Comparison of ENCODE assay signal across 16 cellular contexts in genomic region chr9:127035423-127035822, GRCh38.
DNase-seq lines count a peak whose midpoint lies in the region; ATAC-seq and TF ChIP-seq lines count a peak whose summit lies in the region.
"Had no signal": no experiment of that assay in that cellular context is flagged by ENCODE, and none has a peak within 500 bp of the region (broad histone marks: within the 10 kb centered on the region; RNA-seq: fewer than 3 reads in every experiment).

No MANE protein-coding gene starts in this region.

- H3K9me3 Mint-ChIP-seq in chondrocyte (ENCODE audit: low read depth) = no peaks in the 10 kb centered on the region
- H3K9me3 Mint-ChIP-seq: memory B cell had no signal

- H3K4me3 Mint-ChIP-seq in chondrocyte (ENCODE audit: unreplicated experiment) = no peak overlapping the region
- H3K4me3 Mint-ChIP-seq: activated CD8-positive, alpha-beta memory T cell treated with anti-CD3 and anti-CD28 coated beads, Interleukin-2, amount 10 ng/mL, durations not matched to agents 7 days and 5 days; memory B cell had no signal

- H3K4me3 ChIP-seq in ovary = no peak overlapping the region
- no peak overlapping the region for H3K4me3 ChIP-seq in upper lobe of left lung

- H3K27ac ChIP-seq in ovary (peak overlapping the region in 1 of 2 donors; percentile 83), upper lobe of left lung (peak overlapping the region; percentile 35 to 56 (median 46))
- H3K27ac ChIP-seq: C4-2B had no signal

- 19 to 32% (median 22%) methylated on average over 4 of the region's 4 CpGs for WGBS in ovary, 3 donors
- 81 to 87% methylated on average over 4 of the region's 4 CpGs for WGBS in upper lobe of left lung, 2 donors

- H3K27me3 ChIP-seq in ovary = no peaks in the 10 kb centered on the region
- H3K27me3 ChIP-seq in upper lobe of left lung = no peaks in the 10 kb centered on the region

- peaks cover 26% of the 10 kb centered on the region for H3K4me1 Mint-ChIP-seq in chondrocyte (ENCODE audit: low read depth)
- H3K4me1 Mint-ChIP-seq: activated CD8-positive, alpha-beta memory T cell treated with anti-CD3 and anti-CD28 coated beads, Interleukin-2, amount 10 ng/mL, durations not matched to agents 7 days and 5 days; memory B cell had no signal

- ATAC-seq in Right ventricle myocardium superior (ENCODE audit: poor library complexity) = peak; percentile 87
- ATAC-seq in upper lobe of left lung (ENCODE audit: low FRiP score in 2 of 2) = peak; percentile 57 to 59
- no peak for ATAC-seq in GM18868 (IDR thresholded peaks at IDR 0.05; ENCODE audit: unreplicated experiment)
- ATAC-seq: activated CD8-positive, alpha-beta memory T cell treated with anti-CD3 and anti-CD28 coated beads, Interleukin-2, amount 10 ng/mL, durations not matched to agents 7 days and 5 days had no signal

- TF ChIP-seq EP300 in ovary (IDR thresholded peaks at IDR 0.05) (peak; percentile 44), upper lobe of left lung (IDR thresholded peaks at IDR 0.05) (no peak)

- peak; percentile 16 for TF ChIP-seq POLR2A in ovary (IDR thresholded peaks at IDR 0.05)
- no peak for TF ChIP-seq POLR2A in upper lobe of left lung (IDR thresholded peaks at IDR 0.05)

- no peaks in the 10 kb centered on the region for H3K36me3 ChIP-seq in ovary
- H3K36me3 ChIP-seq in upper lobe of left lung = no peaks in the 10 kb centered on the region

- peak overlapping the region; percentile 76 for H3K27ac Mint-ChIP-seq in chondrocyte (ENCODE audit: unreplicated experiment)
- H3K27ac Mint-ChIP-seq: activated CD8-positive, alpha-beta memory T cell treated with anti-CD3 and anti-CD28 coated beads, Interleukin-2, amount 10 ng/mL, durations not matched to agents 7 days and 5 days; memory B cell had no signal

- DNase-seq in chondrocyte (ENCODE audit: low spot score) (no peak), Right ventricle myocardium superior (peak; percentile 75), ovary (peak; percentile 80 to 93 (median 86)), upper lobe of left lung (no peak), GM19238 (ENCODE audit: insufficient read length, low spot score) (no peak), T-helper 9 cell (no peak), Ammon's horn (ENCODE audit: low spot score) (no peak)
- DNase-seq: activated CD4-positive, CD25-positive, alpha-beta regulatory T cell; activated CD8-positive, alpha-beta memory T cell treated with anti-CD3 and anti-CD28 coated beads, Interleukin-2, amount 10 ng/mL, durations not matched to agents 7 days and 5 days; activated naive CD4-positive, alpha-beta T cell; NCI-H1930; NCI-H69; T-helper 1 cell had no signal

- TF ChIP-seq CTCF in chondrocyte (IDR thresholded peaks at IDR 0.05) (no peak), ovary (IDR thresholded peaks at IDR 0.05) (no peak), upper lobe of left lung (IDR thresholded peaks at IDR 0.05) (no peak)

- H3K27me3 Mint-ChIP-seq in chondrocyte (ENCODE audit: low read depth) = no peaks in the 10 kb centered on the region
- H3K27me3 Mint-ChIP-seq: activated CD8-positive, alpha-beta memory T cell treated with anti-CD3 and anti-CD28 coated beads, Interleukin-2, amount 10 ng/mL, durations not matched to agents 7 days and 5 days; memory B cell had no signal

- peaks cover 16% of the 10 kb centered on the region for H3K4me1 ChIP-seq in ovary (ENCODE audit: insufficient read depth)
- peaks cover 0 to 4% (median 2%) of the 10 kb centered on the region in 4 donors for H3K4me1 ChIP-seq in upper lobe of left lung

- H3K9me3 ChIP-seq in ovary (no peaks in the 10 kb centered on the region), upper lobe of left lung (no peaks in the 10 kb centered on the region)

- intact Hi-C loops in Right ventricle myocardium superior (cut with DNase I) = no loop called here
- intact Hi-C loops in ovary (cut with DNase I) = no loop called here

- no peaks in the 10 kb centered on the region for H3K36me3 Mint-ChIP-seq in chondrocyte (ENCODE audit: low read depth)
- H3K36me3 Mint-ChIP-seq: activated CD8-positive, alpha-beta memory T cell treated with anti-CD3 and anti-CD28 coated beads, Interleukin-2, amount 10 ng/mL, durations not matched to agents 7 days and 5 days had no signal

Comparison
In these comparisons a context has a peak if more than half of its experiments do, and no peak if none do; other contexts are left out.
1. DNase-seq: peak in Right ventricle myocardium superior (single experiment) and ovary (5 of 5); none in chondrocyte (single experiment), upper lobe of left lung (0 of 2), GM19238 (single experiment), T-helper 9 cell (single experiment) and Ammon's horn (single experiment).